Comparison of ENCODE assay signal across 2 cellular contexts in genomic region chr11:62087694-62088093, GRCh38.
TF ChIP-seq lines count a peak whose summit lies in the region.

No MANE protein-coding gene starts in this region.

TF ChIP-seq in A549, 52 proteins besides CTCF, POLR2A, EP300 and RAD21:
- TF ChIP-seq MAFK (IDR thresholded peaks at IDR 0.05; ENCODE audit: partially characterized antibody) (peak; percentile 22), ZSCAN20 (CRISPR knock-in tag; IDR thresholded peaks at IDR 0.05) (no peak)
TF ChIP-seq in A549: peak in this region for 1.

TF ChIP-seq in K562, 482 proteins besides CTCF, POLR2A, EP300 and RAD21:
- TF ChIP-seq ZBTB11 (CRISPR knock-in tag; IDR thresholded peaks at IDR 0.05) (no peak), BCOR (IDR thresholded peaks at IDR 0.05) (no peak), PTRF (tag; IDR thresholded peaks at IDR 0.05) (0 out of 2 replicates have a peak, but pooled peaks have one; percentile 22), PTTG1 (tag; IDR thresholded peaks at IDR 0.05; ENCODE audit: low read depth) (0 out of 2 replicates have a peak, but pooled peaks have one; percentile 44), RHOXF2B (CRISPR knock-in tag; conservative IDR thresholded peaks at IDR 0.05) (no peak), EHMT2 (IDR thresholded peaks at IDR 0.05) (no peak), ZNF592 (IDR thresholded peaks at IDR 0.05) (peak; percentile 66), KDM4B (IDR thresholded peaks at IDR 0.05; ENCODE audit: borderline replicate concordance in 2 of 2, low read depth in 1 of 2) (no peak), E2F4 (CRISPR knock-in tag; IDR thresholded peaks at IDR 0.05; ENCODE audit: low read depth) (no peak), EP400 (IDR thresholded peaks at IDR 0.05) (no peak), MEF2D (tag; conservative IDR thresholded peaks at IDR 0.05; ENCODE audit: low read depth) (no peak), DDX20 (tag; IDR thresholded peaks at IDR 0.05; ENCODE audit: low read depth) (peak; percentile 53; the same call in 1 of the 2 replicates), ZNF316 (IDR thresholded peaks at IDR 0.05) (peak; percentile 57), ZBTB7A (IDR thresholded peaks at IDR 0.05; ENCODE audit: borderline replicate concordance, control insufficient read depth, low read depth, low read length) (no peak)
